Comparison of ENCODE assay signal across 24 cellular contexts in genomic region chr13:25429466-25429865, GRCh38. TPM values are rescaled to one million over a fixed set of nuclear protein-coding genes. Genes with fewer than 3 reads are reported as not detected.
DNase-seq lines count a peak whose midpoint lies in the region; ATAC-seq, FAIRE-seq and TF ChIP-seq lines count a peak whose summit lies in the region.
"Had no signal": no experiment of that assay in that cellular context is flagged by ENCODE, and none has a peak within 500 bp of the region (broad histone marks: within the 10 kb centered on the region; RNA-seq: fewer than 3 reads in every experiment).

No MANE protein-coding gene starts in this region.

- DNase-seq in Caki2 (ENCODE audit: low read depth) (peak; percentile 28), RCC 7860 (ENCODE audit: low spot score) (peak; percentile 36), glomerular visceral epithelial cell (ENCODE audit: extremely low spot score) (peak; percentile 88), occipital lobe (lab: John Stamatoyannopoulos, UW) (no peak), T-helper 2 cell (no peak)
- DNase-seq: CD4-positive, CD25-positive, alpha-beta regulatory T cell; DMS79; EL; GF-D8; Kasumi-1; NCI-H1436 treated with DMSO at 0.1 percent for 48 hours; NCI-H1930; NCI-H2107; NCI-H524; NCI-H748 treated with DMSO at 0.1 percent for 48 hours; SJCRH30 had no signal

- no peak for TF ChIP-seq CTCF in nephron (IDR thresholded peaks at IDR 0.05; ENCODE audit: unreplicated experiment in 3 of 3)

- H3K27me3 Mint-ChIP-seq in nephron (ENCODE audit: low read depth): peaks cover 6% of the 10 kb centered on the region

- peaks cover 30% of the 10 kb centered on the region for H3K4me1 Mint-ChIP-seq in nephron
- H3K4me1 Mint-ChIP-seq: CD4-positive, CD25-positive, alpha-beta regulatory T cell had no signal

- H3K27ac Mint-ChIP-seq in nephron: peak overlapping the region; percentile 86 to 97 (median 96)
- H3K27ac Mint-ChIP-seq: CD4-positive, CD25-positive, alpha-beta regulatory T cell had no signal

- no peak overlapping the region for H3K4me3 Mint-ChIP-seq in nephron
- H3K4me3 Mint-ChIP-seq: CD4-positive, CD25-positive, alpha-beta regulatory T cell had no signal

- no peak for FAIRE-seq in RCC 7860 (lab: Jason Lieb, UNC)
- FAIRE-seq: GM12891, GM19239, H54, HTR-8/SVneo, K562 had no signal

- peaks cover 12% of the 10 kb centered on the region for H3K9me3 Mint-ChIP-seq in nephron

- in situ Hi-C loops in Caki2 (cut with HindIII; ENCODE audit: low pct_unique_long_range_greater_than_20kb, low sequenced_read_pairs): no loop called here

- ATAC-seq in SK-N-SH treated with all-trans-retinoic acid at 6 μM for 48 hours: no peak
- ATAC-seq: K562, Right ventricle myocardium inferior had no signal

- no peaks in the 10 kb centered on the region for H3K36me3 Mint-ChIP-seq in nephron (ENCODE audit: low read depth)
- H3K36me3 Mint-ChIP-seq: CD4-positive, CD25-positive, alpha-beta regulatory T cell had no signal

TF ChIP-seq in SK-N-SH treated with all-trans-retinoic acid at 6 μM for 48 hours, 23 proteins besides CTCF, POLR2A, EP300 and RAD21:
- TF ChIP-seq, protein P1, sequence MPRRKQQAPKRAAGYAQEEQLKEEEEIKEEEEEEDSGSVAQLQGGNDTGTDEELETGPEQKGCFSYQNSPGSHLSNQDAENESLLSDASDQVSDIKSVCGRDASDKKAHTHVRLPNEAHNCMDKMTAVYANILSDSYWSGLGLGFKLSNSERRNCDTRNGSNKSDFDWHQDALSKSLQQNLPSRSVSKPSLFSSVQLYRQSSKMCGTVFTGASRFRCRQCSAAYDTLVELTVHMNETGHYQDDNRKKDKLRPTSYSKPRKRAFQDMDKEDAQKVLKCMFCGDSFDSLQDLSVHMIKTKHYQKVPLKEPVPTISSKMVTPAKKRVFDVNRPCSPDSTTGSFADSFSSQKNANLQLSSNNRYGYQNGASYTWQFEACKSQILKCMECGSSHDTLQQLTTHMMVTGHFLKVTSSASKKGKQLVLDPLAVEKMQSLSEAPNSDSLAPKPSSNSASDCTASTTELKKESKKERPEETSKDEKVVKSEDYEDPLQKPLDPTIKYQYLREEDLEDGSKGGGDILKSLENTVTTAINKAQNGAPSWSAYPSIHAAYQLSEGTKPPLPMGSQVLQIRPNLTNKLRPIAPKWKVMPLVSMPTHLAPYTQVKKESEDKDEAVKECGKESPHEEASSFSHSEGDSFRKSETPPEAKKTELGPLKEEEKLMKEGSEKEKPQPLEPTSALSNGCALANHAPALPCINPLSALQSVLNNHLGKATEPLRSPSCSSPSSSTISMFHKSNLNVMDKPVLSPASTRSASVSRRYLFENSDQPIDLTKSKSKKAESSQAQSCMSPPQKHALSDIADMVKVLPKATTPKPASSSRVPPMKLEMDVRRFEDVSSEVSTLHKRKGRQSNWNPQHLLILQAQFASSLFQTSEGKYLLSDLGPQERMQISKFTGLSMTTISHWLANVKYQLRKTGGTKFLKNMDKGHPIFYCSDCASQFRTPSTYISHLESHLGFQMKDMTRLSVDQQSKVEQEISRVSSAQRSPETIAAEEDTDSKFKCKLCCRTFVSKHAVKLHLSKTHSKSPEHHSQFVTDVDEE (CRISPR knock-in tag; IDR thresholded peaks at IDR 0.05): no peak
- no peak for TF ChIP-seq ZNF70 (CRISPR knock-in tag; IDR thresholded peaks at IDR 0.05)
- TF ChIP-seq BACH2 (CRISPR knock-in tag; IDR thresholded peaks at IDR 0.05; ENCODE audit: borderline replicate concordance): no peak
- no peak for TF ChIP-seq POU6F1 (CRISPR knock-in tag; IDR thresholded peaks at IDR 0.05; ENCODE audit: borderline replicate concordance, low read depth)
- no peak for TF ChIP-seq GLIS3 (CRISPR knock-in tag; IDR thresholded peaks at IDR 0.05)
- no peak for TF ChIP-seq ISL1 (CRISPR knock-in tag; IDR thresholded peaks at IDR 0.05)
- no peak for TF ChIP-seq OSR1 (CRISPR knock-in tag; IDR thresholded peaks at IDR 0.05)
- TF ChIP-seq CSDC2 (CRISPR knock-in tag; IDR thresholded peaks at IDR 0.05): no peak
- TF ChIP-seq TCF4 (CRISPR knock-in tag; IDR thresholded peaks at IDR 0.05; ENCODE audit: borderline replicate concordance): no peak
- TF ChIP-seq TOX (CRISPR knock-in tag; IDR thresholded peaks at IDR 0.05; ENCODE audit: borderline replicate concordance): no peak
- TF ChIP-seq PPARA (CRISPR knock-in tag; IDR thresholded peaks at IDR 0.05; ENCODE audit: borderline replicate concordance): no peak
- TF ChIP-seq SNAI2 (CRISPR knock-in tag; IDR thresholded peaks at IDR 0.05): no peak
- TF ChIP-seq ARNTL (CRISPR knock-in tag; IDR thresholded peaks at IDR 0.05; ENCODE audit: borderline replicate concordance, low read depth): no peak
- no peak for TF ChIP-seq RARB (CRISPR knock-in tag; IDR thresholded peaks at IDR 0.05)
- no peak for TF ChIP-seq ZC3H10 (CRISPR knock-in tag; IDR thresholded peaks at IDR 0.05)
- no peak for TF ChIP-seq ZFP3 (CRISPR knock-in tag; IDR thresholded peaks at IDR 0.05)
- no peak for TF ChIP-seq ESRRG (CRISPR knock-in tag; IDR thresholded peaks at IDR 0.05)
- no peak for TF ChIP-seq ZFP30 (CRISPR knock-in tag; IDR thresholded peaks at IDR 0.05)

RNA-seq across cellular contexts. Expression of gene ATP8A2, which starts 57.7 kb away (rescaled TPM):
- 0.17 TPM in 1 of 2 replicates, not detected in the other for total RNA-seq in Caki2 (2014; rRNA removed; shearing (Covaris generic); ENCODE audit: low replicate concordance)
- 47.3 TPM for total RNA-seq in occipital lobe

Comparison
In these comparisons a context has a peak if more than half of its experiments do, and no peak if none do; other contexts are left out.
1. DNase-seq: peak in Caki2 (single experiment), RCC 7860 (single experiment) and glomerular visceral epithelial cell (single experiment); none in occipital lobe (single experiment) and T-helper 2 cell (0 of 5).
2. RNA of gene ATP8A2, which starts 57.7 kb away (total RNA-seq): 47.3 TPM in occipital lobe (single experiment); 0.17 TPM in Caki2; every median in the first group is over 10 times any median in the second.